ENCODE assay signal across 13 cellular contexts in the genomic region with DNA sequence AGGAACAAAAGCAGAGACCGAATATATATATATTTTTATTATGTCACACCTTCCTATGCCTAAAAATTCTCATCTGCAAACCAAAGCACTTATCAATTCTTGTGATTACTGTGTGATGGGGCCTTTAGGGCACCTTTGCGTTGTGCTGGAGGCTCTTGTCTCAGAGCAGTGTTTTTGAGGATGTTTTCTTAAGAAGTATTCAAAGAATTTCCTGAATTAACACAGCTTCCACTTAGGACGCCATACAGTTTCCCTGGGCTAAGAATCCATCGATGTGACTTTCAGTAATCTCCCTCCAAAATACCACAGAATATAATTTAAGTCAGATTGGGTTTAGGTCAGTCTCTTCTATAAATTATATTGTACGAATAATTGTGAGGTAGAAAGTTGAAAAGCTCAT.
"Had no signal": no experiment of that assay in that cellular context is flagged by ENCODE, and none has a peak within 500 bp of the region (broad histone marks: within the 10 kb centered on the region; RNA-seq: fewer than 3 reads in every experiment).

No MANE protein-coding gene starts in this region.

- H3K27ac ChIP-seq: gastrocnemius medialis, heart right ventricle, vagina had no signal

- H3K27me3 ChIP-seq: gastrocnemius medialis, heart right ventricle, thyroid gland, vagina had no signal

- H3K27ac Mint-ChIP-seq: activated CD4-positive, alpha-beta memory T cell treated with anti-CD3 and anti-CD28 coated beads, Interleukin-2, amount 10 ng/mL, durations not matched to agents 7 days and 5 days; activated T-helper 1 cell treated with anti-CD3 and anti-CD28 coated beads, Interleukin-12 subunit alpha, Interleukin-12 subunit beta, Interleukin-2, Interleukin-4 antibody, amounts not matched to agents 30 ng/mL and 10 ng/mL and 1 ng/mL, durations not matched to agents 14 hours and 24 hours and 36 hours had no signal

- DNase-seq: activated CD4-positive, alpha-beta memory T cell treated with anti-CD3 and anti-CD28 coated beads, Interleukin-2, amount 10 ng/mL, durations not matched to agents 7 days and 5 days; activated CD4-positive, alpha-beta T cell treated with anti-CD3 and anti-CD28 coated beads for 1 hour; activated CD8-positive, alpha-beta memory T cell treated with anti-CD3 and anti-CD28 coated beads, Interleukin-2, amount 50 U/mL, for 48 hours; activated naive CD4-positive, alpha-beta T cell treated with Interleukin-2 at 50 U/mL for 16 hours; anterior cingulate cortex; gastrocnemius medialis; heart right ventricle; kidney; left ventricle myocardium superior; posterior cingulate gyrus; thyroid gland had no signal

- H3K27me3 Mint-ChIP-seq: activated CD4-positive, alpha-beta memory T cell treated with anti-CD3 and anti-CD28 coated beads, Interleukin-2, amount 10 ng/mL, durations not matched to agents 7 days and 5 days had no signal

- H3K36me3 ChIP-seq: gastrocnemius medialis, heart right ventricle, thyroid gland, vagina had no signal

- ATAC-seq: gastrocnemius medialis, heart right ventricle, left ventricle myocardium superior had no signal

- H3K4me1 ChIP-seq: gastrocnemius medialis, vagina had no signal

- FAIRE-seq: kidney had no signal

- H3K4me3 Mint-ChIP-seq: activated CD4-positive, alpha-beta memory T cell treated with anti-CD3 and anti-CD28 coated beads, Interleukin-2, amount 10 ng/mL, durations not matched to agents 7 days and 5 days; activated T-helper 1 cell treated with anti-CD3 and anti-CD28 coated beads, Interleukin-12 subunit alpha, Interleukin-12 subunit beta, Interleukin-2, Interleukin-4 antibody, amounts not matched to agents 30 ng/mL and 10 ng/mL and 1 ng/mL, durations not matched to agents 14 hours and 24 hours and 36 hours had no signal

- H3K4me3 ChIP-seq: gastrocnemius medialis, heart right ventricle, thyroid gland, vagina had no signal

- H3K9me3 Mint-ChIP-seq: activated CD4-positive, alpha-beta memory T cell treated with anti-CD3 and anti-CD28 coated beads, Interleukin-2, amount 10 ng/mL, durations not matched to agents 7 days and 5 days; activated T-helper 1 cell treated with anti-CD3 and anti-CD28 coated beads, Interleukin-12 subunit alpha, Interleukin-12 subunit beta, Interleukin-2, Interleukin-4 antibody, amounts not matched to agents 30 ng/mL and 10 ng/mL and 1 ng/mL, durations not matched to agents 14 hours and 24 hours and 36 hours had no signal

- H3K9me3 ChIP-seq: gastrocnemius medialis, heart right ventricle, thyroid gland, vagina had no signal
